Comparison of ENCODE assay signal across 24 cellular contexts in genomic region chr1:175848329-175848728, GRCh38.
"Had no signal": no experiment of that assay in that cellular context is flagged by ENCODE, and none has a peak within 500 bp of the region (broad histone marks: within the 10 kb centered on the region; RNA-seq: fewer than 3 reads in every experiment).

No MANE protein-coding gene starts in this region.

- H3K4me1 ChIP-seq: esophagus muscularis mucosa, lower lobe of right lung, sigmoid colon, testis, uterus had no signal

- H3K4me3 ChIP-seq: esophagus muscularis mucosa, lower lobe of right lung, sigmoid colon, smooth muscle cell, testis, uterus had no signal

- H3K27ac ChIP-seq: brain microvascular endothelial cell, esophagus muscularis mucosa, lower lobe of right lung, sigmoid colon, testis, uterus had no signal

- H3K9me3 ChIP-seq: esophagus muscularis mucosa, lower lobe of right lung, sigmoid colon, testis, uterus had no signal

- DNase-seq: activated CD4-positive, alpha-beta T cell treated with anti-CD3 and anti-CD28 coated beads for 48 hours; activated CD4-positive, CD25-positive, alpha-beta regulatory T cell; activated CD8-positive, alpha-beta T cell treated with anti-CD3 and anti-CD28 coated beads for 36 hours; activated gamma-delta T cell treated with Interleukin-2 at 50 U/mL for 16 hours; aorta; brain microvascular endothelial cell; effector memory CD8-positive, alpha-beta T cell; lower lobe of right lung; occipital lobe; posterior cingulate gyrus; retina; sigmoid colon; stimulated activated CD4-positive, alpha-beta T cell treated with anti-CD3 and anti-CD28 coated beads, Interleukin-15, amount 100 ng/mL, for 24 hours; stimulated activated CD8-positive, alpha-beta memory T cell treated with anti-CD3 and anti-CD28 coated beads, Interleukin-4, amount 100 ng/mL, for 48 hours; stimulated activated naive B cell treated with anti-CD40 and anti-IgM and Interleukin-4, amounts not matched to agents 10 μg/mL and 1 μg/mL and 100 μg/mL, for 72 hours; T-helper 9 cell; testis; trophoblast cell; uterus had no signal

- H3K27me3 ChIP-seq: brain microvascular endothelial cell, sigmoid colon, testis, uterus had no signal

- H3K4me1 Mint-ChIP-seq: activated naive CD4-positive, alpha-beta T cell treated with anti-CD3 and anti-CD28 coated beads, Interleukin-2, amount 50 U/mL, for 24 hours; nephron; stimulated activated naive B cell treated with anti-CD40 and anti-IgM and Interleukin-4, amounts not matched to agents 10 μg/mL and 1 μg/mL and 100 μg/mL, for 72 hours had no signal

- ATAC-seq: activated CD8-positive, alpha-beta T cell treated with anti-CD3 and anti-CD28 coated beads for 36 hours; effector memory CD8-positive, alpha-beta T cell; left lobe of liver; lower lobe of right lung; stimulated activated naive B cell treated with anti-CD40 and anti-IgM and Interleukin-4, amounts not matched to agents 10 μg/mL and 1 μg/mL and 100 μg/mL, for 72 hours had no signal

- H3K27ac Mint-ChIP-seq: activated CD8-positive, alpha-beta T cell treated with anti-CD3 and anti-CD28 coated beads for 36 hours; activated naive CD4-positive, alpha-beta T cell treated with anti-CD3 and anti-CD28 coated beads, Interleukin-2, amount 50 U/mL, for 24 hours; nephron; stimulated activated naive B cell treated with anti-CD40 and anti-IgM and Interleukin-4, amounts not matched to agents 10 μg/mL and 1 μg/mL and 100 μg/mL, for 72 hours had no signal

- H3K4me3 Mint-ChIP-seq: activated CD8-positive, alpha-beta T cell treated with anti-CD3 and anti-CD28 coated beads for 36 hours; activated naive CD4-positive, alpha-beta T cell treated with anti-CD3 and anti-CD28 coated beads, Interleukin-2, amount 50 U/mL, for 24 hours; effector memory CD8-positive, alpha-beta T cell; nephron; stimulated activated naive B cell treated with anti-CD40 and anti-IgM and Interleukin-4, amounts not matched to agents 10 μg/mL and 1 μg/mL and 100 μg/mL, for 72 hours had no signal

- H3K36me3 Mint-ChIP-seq: activated naive CD4-positive, alpha-beta T cell treated with anti-CD3 and anti-CD28 coated beads, Interleukin-2, amount 50 U/mL, for 24 hours; stimulated activated naive B cell treated with anti-CD40 and anti-IgM and Interleukin-4, amounts not matched to agents 10 μg/mL and 1 μg/mL and 100 μg/mL, for 72 hours had no signal

- H3K36me3 ChIP-seq: brain microvascular endothelial cell, esophagus muscularis mucosa, lower lobe of right lung, sigmoid colon, uterus had no signal

- H3K9me3 Mint-ChIP-seq: activated CD8-positive, alpha-beta T cell treated with anti-CD3 and anti-CD28 coated beads for 36 hours; activated naive CD4-positive, alpha-beta T cell treated with anti-CD3 and anti-CD28 coated beads, Interleukin-2, amount 50 U/mL, for 24 hours; effector memory CD8-positive, alpha-beta T cell; nephron; stimulated activated naive B cell treated with anti-CD40 and anti-IgM and Interleukin-4, amounts not matched to agents 10 μg/mL and 1 μg/mL and 100 μg/mL, for 72 hours had no signal
